Comparison of ENCODE assay signal across 19 cellular contexts in the genomic region with DNA sequence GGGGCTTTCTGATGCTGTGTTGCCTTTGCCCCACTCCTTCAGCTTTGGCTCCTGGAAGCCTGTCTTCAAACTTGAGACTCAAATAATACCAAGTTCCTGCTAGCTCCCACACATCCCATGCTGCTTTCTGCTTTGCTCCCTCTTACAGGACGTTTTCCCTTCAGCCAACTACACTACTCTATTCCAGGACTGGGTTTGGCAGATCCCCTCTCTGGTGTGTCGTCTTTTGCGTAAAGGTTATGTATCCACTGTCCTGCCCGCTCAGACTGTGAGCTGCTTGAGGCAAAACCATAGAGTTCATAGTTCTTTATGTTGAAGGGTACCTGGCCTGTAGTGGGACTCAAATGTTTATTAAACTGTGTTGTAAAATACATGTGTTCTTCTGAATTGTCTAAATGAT. TPM values are rescaled to one million over a fixed set of nuclear protein-coding genes. Genes with fewer than 3 reads are reported as not detected.
DNase-seq lines count a peak whose midpoint lies in the region; ATAC-seq and TF ChIP-seq lines count a peak whose summit lies in the region.
"Had no signal": no experiment of that assay in that cellular context is flagged by ENCODE, and none has a peak within 500 bp of the region (broad histone marks: within the 10 kb centered on the region; RNA-seq: fewer than 3 reads in every experiment).

No MANE protein-coding gene starts in this region.

- ATAC-seq in omental fat pad (ENCODE audit: low FRiP score), result no peak
- no peak for ATAC-seq in HG03439 (IDR thresholded peaks at IDR 0.05; ENCODE audit: unreplicated experiment)

- H3K79me1 ChIP-seq in H9 (ENCODE audit: insufficient read depth, low read depth, low read length, poor library complexity, severe bottlenecking) (peaks cover 3% of the 10 kb centered on the region), trophoblast cell (ENCODE audit: low read length) (peaks cover 2% of the 10 kb centered on the region)

- H3K18ac ChIP-seq in H9 (ENCODE audit: insufficient read length, low read depth, low read length) (no peak overlapping the region), trophoblast cell (ENCODE audit: low read length) (no peak overlapping the region)

- no peak for TF ChIP-seq CTCF in H9 (conservative IDR thresholded peaks at IDR 0.05)
- TF ChIP-seq CTCF in GM10248 (IDR thresholded peaks at IDR 0.05; ENCODE audit: control extremely low read depth, extremely low read depth, low read depth, missing control alignments), result no peak
- TF ChIP-seq CTCF in omental fat pad (IDR thresholded peaks at IDR 0.05), result no peak

- no CpG with 5 or more reads among the region's 4 CpGs for WGBS in H9 (ENCODE audit: extremely low coverage, insufficient read length, low lambda C conversion rate)
- WGBS in trophoblast cell (ENCODE audit: extremely low coverage, insufficient coverage, insufficient read length), result no CpG with 5 or more reads among the region's 4 CpGs

- DNase-seq in H9, result no peak
- peak; percentile 7 for DNase-seq in dermis blood vessel endothelial cell
- no peak for DNase-seq in trophoblast cell
- DNase-seq in GM10248 (ENCODE audit: extremely low spot score), result no peak
- DNase-seq in activated CD4-positive, alpha-beta T cell treated with anti-CD3 and anti-CD28 coated beads, Interleukin-2, amount 10 ng/mL, durations not matched to agents 7 days and 5 days, result no peak
- no peak for DNase-seq in omental fat pad (ENCODE audit: low spot score)
- DNase-seq: Calu3; CD4-positive, alpha-beta T cell; DMS79 treated with DMSO at 0.1 percent for 48 hours; MG63; NCI-H1092 treated with DMSO at 0.1 percent for 48 hours; NCI-H1694; NCI-H345; NCI-H526 treated with DMSO at 0.1 percent for 48 hours had no signal

- H3K23me2 ChIP-seq in H9 (ENCODE audit: insufficient read length, low read depth, low read length, poor library complexity, severe bottlenecking), result no peaks in the 10 kb centered on the region

- H3K27ac ChIP-seq in ACC112 (ENCODE audit: low read depth, low read length), result peak overlapping the region; percentile 91
- no peak overlapping the region for H3K27ac ChIP-seq in H9 (ENCODE audit: insufficient read length, low read depth, low read length)
- no peak overlapping the region for H3K27ac ChIP-seq in trophoblast cell (ENCODE audit: low read depth, low read length)
- H3K27ac ChIP-seq: KMS-11, RWPE1 had no signal

- H3K27me3 ChIP-seq in ACC112 (ENCODE audit: insufficient read depth, low read length) (no peaks in the 10 kb centered on the region), H9 (ENCODE audit: insufficient read depth, low read length) (no peaks in the 10 kb centered on the region), trophoblast cell (ENCODE audit: insufficient read depth, low read length) (no peaks in the 10 kb centered on the region)
- H3K27me3 ChIP-seq: MG63 had no signal

- H2AK5ac ChIP-seq in H9 (ENCODE audit: insufficient read length, low read length) (no peak overlapping the region), trophoblast cell (ENCODE audit: low read length) (no peak overlapping the region)

- no peaks in the 10 kb centered on the region for H3K36me3 Mint-ChIP-seq in H9 (ENCODE audit: insufficient read depth in 1 of 3, low read depth in 3 of 3)
- no peaks in the 10 kb centered on the region for H3K36me3 Mint-ChIP-seq in activated CD4-positive, alpha-beta T cell treated with anti-CD3 and anti-CD28 coated beads, Interleukin-2, amount 10 ng/mL, durations not matched to agents 7 days and 5 days (ENCODE audit: low read depth)

- H3K36me3 ChIP-seq in ACC112 (ENCODE audit: insufficient read depth, low read length), result peaks cover 11% of the 10 kb centered on the region; the same call in 1 of the 2 replicates
- no peaks in the 10 kb centered on the region for H3K36me3 ChIP-seq in trophoblast cell (ENCODE audit: control insufficient read depth in 1 of 2, insufficient read depth in 2 of 2, low read length in 2 of 2)
- H3K36me3 ChIP-seq: MG63 had no signal

- CTCF ChIA-PET in GM10248 (lab: Yijun Ruan, JAX), result no interaction called here
- CTCF ChIA-PET in activated CD4-positive, alpha-beta T cell treated with anti-CD3 and anti-CD28 coated beads, Interleukin-2, amount 10 ng/mL, durations not matched to agents 7 days and 5 days (lab: Charles Lee), result no interaction called here

- H3K4me3 ChIP-seq in ACC112 (ENCODE audit: low read depth, low read length), result no peak overlapping the region
- no peak overlapping the region for H3K4me3 ChIP-seq in trophoblast cell (ENCODE audit: low read depth, low read length)
- H3K4me3 ChIP-seq: MG63 had no signal

- no peaks in the 10 kb centered on the region; a peak in 1 of 5 replicates for H3K9me3 Mint-ChIP-seq in H9
- no peaks in the 10 kb centered on the region for H3K9me3 Mint-ChIP-seq in activated CD4-positive, alpha-beta T cell treated with anti-CD3 and anti-CD28 coated beads, Interleukin-2, amount 10 ng/mL, durations not matched to agents 7 days and 5 days
- H3K9me3 Mint-ChIP-seq: CD4-positive, alpha-beta T cell had no signal

- H4K8ac ChIP-seq in H9 (replicated peaks; ENCODE audit: insufficient read length, low read depth, low read length), result no peak overlapping the region
- H4K8ac ChIP-seq in trophoblast cell (ENCODE audit: low read depth, low read length), result no peak overlapping the region

- no peak overlapping the region for H2BK20ac ChIP-seq in H9 (ENCODE audit: low read depth, low read length, poor library complexity, severe bottlenecking)

- H3K4me1 Mint-ChIP-seq in H9, result peaks cover 8 to 10% of the 10 kb centered on the region in 2 experiments
- H3K4me1 Mint-ChIP-seq in activated CD4-positive, alpha-beta T cell treated with anti-CD3 and anti-CD28 coated beads, Interleukin-2, amount 10 ng/mL, durations not matched to agents 7 days and 5 days, result peaks cover 2% of the 10 kb centered on the region
- H3K4me1 Mint-ChIP-seq: B cell had no signal

- peaks cover 31% of the 10 kb centered on the region for H3K4me1 ChIP-seq in ACC112 (ENCODE audit: control insufficient read depth, insufficient read depth, low read length, unreplicated experiment)
- no peaks in the 10 kb centered on the region; the same call in 1 of the 2 replicates for H3K4me1 ChIP-seq in H9 (ENCODE audit: insufficient read depth, low read length)
- peaks cover 5 to 9% of the 10 kb centered on the region in 2 experiments for H3K4me1 ChIP-seq in trophoblast cell (ENCODE audit: control insufficient read depth in 1 of 2, insufficient read depth in 2 of 2, low read length in 2 of 2)

- H3K4me3 Mint-ChIP-seq in H9, result no peak overlapping the region
- no peak overlapping the region for H3K4me3 Mint-ChIP-seq in activated CD4-positive, alpha-beta T cell treated with anti-CD3 and anti-CD28 coated beads, Interleukin-2, amount 10 ng/mL, durations not matched to agents 7 days and 5 days
- H3K4me3 Mint-ChIP-seq: B cell; CD4-positive, alpha-beta T cell had no signal

- H3K27me3 Mint-ChIP-seq in H9 (ENCODE audit: low read depth), result no peaks in the 10 kb centered on the region
- H3K27me3 Mint-ChIP-seq in activated CD4-positive, alpha-beta T cell treated with anti-CD3 and anti-CD28 coated beads, Interleukin-2, amount 10 ng/mL, durations not matched to agents 7 days and 5 days, result peaks cover 11% of the 10 kb centered on the region

- no peaks in the 10 kb centered on the region for H4K20me1 ChIP-seq in H9 (ENCODE audit: control insufficient read depth, insufficient read depth, insufficient read length)

- no peak overlapping the region for H2BK120ac ChIP-seq in H9 (ENCODE audit: low read depth, low read length, poor library complexity, severe bottlenecking)
- H2BK120ac ChIP-seq in trophoblast cell (ENCODE audit: insufficient read depth, low read length, poor library complexity), result no peak overlapping the region

- H2BK5ac ChIP-seq in H9 (ENCODE audit: insufficient read length, low read length) (no peak overlapping the region), trophoblast cell (ENCODE audit: low read depth, low read length, poor library complexity) (no peak overlapping the region)

- H2AFZ ChIP-seq in ACC112 (ENCODE audit: low read length, unreplicated experiment) (no peak overlapping the region), H9 (ENCODE audit: low read length) (no peak overlapping the region), trophoblast cell (ENCODE audit: insufficient read depth, low read length, poor library complexity) (no peak overlapping the region)

- no peak overlapping the region for H2BK15ac ChIP-seq in H9 (ENCODE audit: low read depth, low read length)

- no peaks in the 10 kb centered on the region for H3K9me3 ChIP-seq in H9 (ENCODE audit: control insufficient read depth, low read depth, low read length)
- H3K9me3 ChIP-seq in trophoblast cell (ENCODE audit: insufficient read depth, low read depth, low read length), result no peaks in the 10 kb centered on the region

- H3K9ac ChIP-seq in H9 (ENCODE audit: extremely low read depth, insufficient read length, low read length) (no peak overlapping the region), trophoblast cell (ENCODE audit: low read length) (no peak overlapping the region)
- H3K9ac ChIP-seq: KMS-11 had no signal

- H4K12ac ChIP-seq in trophoblast cell (ENCODE audit: low read depth, low read length), result no peak overlapping the region

- H4K91ac ChIP-seq in H9 (ENCODE audit: insufficient read length, low read depth, low read length) (no peak overlapping the region), trophoblast cell (ENCODE audit: low read depth, low read length) (no peak overlapping the region)

- H4K5ac ChIP-seq in H9 (ENCODE audit: insufficient read length, low read depth, low read length), result no peak overlapping the region

- H3K4me2 ChIP-seq in H9 (ENCODE audit: insufficient read depth, insufficient read length, low read length) (no peak overlapping the region), trophoblast cell (ENCODE audit: low read length) (no peak overlapping the region)
- H3K4me2 ChIP-seq: KMS-11 had no signal

- H2BK12ac ChIP-seq in H9 (ENCODE audit: insufficient read length, low read depth, low read length) (no peak overlapping the region), trophoblast cell (ENCODE audit: low read length) (peak overlapping the region; percentile 53)

- H3K79me2 ChIP-seq in ACC112 (ENCODE audit: control insufficient read depth, insufficient read depth, low read length, unreplicated experiment) (peaks cover 27% of the 10 kb centered on the region), H9 (ENCODE audit: insufficient read depth, low read length) (no peaks in the 10 kb centered on the region), trophoblast cell (ENCODE audit: control insufficient read depth, insufficient read depth, low read length, poor library complexity) (no peaks in the 10 kb centered on the region)

- H3K27ac Mint-ChIP-seq in H9, result peak overlapping the region in 2 of 3 experiments; percentile 28 to 71; a peak in 3 of 7 replicates
- H3K27ac Mint-ChIP-seq in activated CD4-positive, alpha-beta T cell treated with anti-CD3 and anti-CD28 coated beads, Interleukin-2, amount 10 ng/mL, durations not matched to agents 7 days and 5 days, result no peak overlapping the region
- H3K27ac Mint-ChIP-seq: B cell; CD4-positive, alpha-beta T cell had no signal

- H3T11ph ChIP-seq in H9 (ENCODE audit: low read length), result no peak overlapping the region

- H3K14ac ChIP-seq in H9 (ENCODE audit: insufficient read depth, low read length) (no peak overlapping the region), trophoblast cell (ENCODE audit: low read length) (no peak overlapping the region)

- no peak overlapping the region for H3K4ac ChIP-seq in H9 (ENCODE audit: low read depth, low read length)
- H3K4ac ChIP-seq in trophoblast cell (ENCODE audit: low read depth, low read length), result peak overlapping the region; percentile 1

- POLR2A ChIA-PET in GM10248 (lab: Yijun Ruan, JAX), result no interaction called here
- POLR2A ChIA-PET in activated CD4-positive, alpha-beta T cell treated with anti-CD3 and anti-CD28 coated beads, Interleukin-2, amount 10 ng/mL, durations not matched to agents 7 days and 5 days (lab: Charles Lee), result interaction anchor here (1.0 kb wide), 1 partner anchor 12 kb away, joined by 6 read pairs; no protein-coding TSS in a partner anchor

- H3K56ac ChIP-seq in H9 (ENCODE audit: insufficient read length, low read depth, low read length), result no peak overlapping the region

- H3K23ac ChIP-seq in H9 (ENCODE audit: insufficient read length, low read depth, low read length) (no peak overlapping the region), trophoblast cell (ENCODE audit: low read length) (no peak overlapping the region)

RNA-seq across cellular contexts. Expression of gene PPP2R3A, which starts 25.4 kb away (rescaled TPM):
- total RNA-seq in H9 (2021), result 12.4 and 12.6 TPM in 2 replicates
- total RNA-seq in dermis blood vessel endothelial cell, result 7.3 and 9.9 TPM in 2 replicates
- polyA plus RNA-seq in trophoblast cell (2013), result 12.6 and 13.0 TPM in 2 replicates
- total RNA-seq in activated CD4-positive, alpha-beta T cell treated with anti-CD3 and anti-CD28 coated beads, Interleukin-2, amount 10 ng/mL, durations not matched to agents 7 days and 5 days, result under 1 TPM; 0.04 to 0.07 TPM
- total RNA-seq in omental fat pad, result 1 to 10 TPM; 6.8 to 9.6 (median 8.2) TPM
